ENCODE assay signal across 9 cellular contexts in genomic region chr9:22119537-22120167, GRCh38.
DNase-seq lines count a peak whose midpoint lies in the region; TF ChIP-seq lines count a peak whose summit lies in the region.
"Had no signal": no experiment of that assay in that cellular context is flagged by ENCODE, and none has a peak within 500 bp of the region (broad histone marks: within the 10 kb centered on the region; RNA-seq: fewer than 3 reads in every experiment).

No MANE protein-coding gene starts in this region.

- peak; percentile 37 for DNase-seq in SKM-1 treated with dmso at 0.1 percent for 144 hours (lab: John Stamatoyannopoulos, UW; ENCODE audit: unreplicated experiment)
- no peak for DNase-seq in SKM-1 (lab: John Stamatoyannopoulos, UW; ENCODE audit: unreplicated experiment)
- no peak for DNase-seq in HFF-Myc (ENCODE audit: extremely low read depth, low read depth)
- peak; percentile 57 for DNase-seq in RKO (ENCODE audit: low spot score)
- DNase-seq in fibroblast of villous mesenchyme (ENCODE audit: low read depth), result peak; percentile 39
- DNase-seq in stromal cell of bone marrow (ENCODE audit: low read depth), result peak; percentile 26
- DNase-seq in MG63, result no peak
- DNase-seq in midbrain (lab: John Stamatoyannopoulos, UW), result no peak
- DNase-seq: activated B cell treated with CpG ODN at 0.5 μM for 24 hours had no signal

- H3K27me3 ChIP-seq in MG63, result no peaks in the 10 kb centered on the region

- H3K9me3 ChIP-seq in MG63, result no peaks in the 10 kb centered on the region

- H3K36me3 ChIP-seq in MG63, result no peaks in the 10 kb centered on the region

- TF ChIP-seq CTCF in HFF-Myc (IDR thresholded peaks at IDR 0.05; ENCODE audit: low read depth, low read length, missing control alignments) (peak; percentile 45), fibroblast of villous mesenchyme (IDR thresholded peaks at IDR 0.05; ENCODE audit: insufficient read depth, low read depth, low read length) (peak; percentile 61)

- H3K4me3 ChIP-seq in HFF-Myc (replicated peaks; ENCODE audit: low read depth, low read length) (no peak overlapping the region), fibroblast of villous mesenchyme (ENCODE audit: low read depth, low read length) (no peak overlapping the region), MG63 (no peak overlapping the region)

Comparison
In these comparisons a context has a peak if more than half of its experiments do, and no peak if none do; other contexts are left out.
1. DNase-seq: peak in SKM-1 treated with dmso at 0.1 percent for 144 hours (single experiment), RKO (single experiment), fibroblast of villous mesenchyme (single experiment) and stromal cell of bone marrow (single experiment); none in SKM-1 (single experiment), HFF-Myc (single experiment), MG63 (single experiment) and midbrain (single experiment).